In the genomic region with DNA sequence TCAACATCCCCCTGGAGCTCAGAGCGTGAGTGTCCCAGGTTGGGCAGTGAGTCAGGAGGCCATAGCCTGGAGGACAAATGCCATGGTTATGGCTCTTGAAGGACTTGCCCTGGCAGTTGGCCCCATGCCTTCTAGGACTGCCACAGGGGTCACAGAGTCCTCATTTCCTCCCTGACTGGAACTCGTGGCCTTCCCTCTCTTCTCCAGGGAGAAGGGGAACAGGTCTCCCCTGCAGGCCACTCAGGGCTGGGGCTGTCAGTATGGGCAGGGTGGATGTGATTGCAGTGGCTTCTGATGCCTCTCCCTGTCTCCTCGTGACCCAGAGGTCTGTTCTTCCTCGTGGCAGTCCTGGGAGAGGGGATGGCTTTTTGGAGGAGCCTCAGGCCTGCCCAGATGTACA, we compare ENCODE assay signal across 13 cellular contexts.
DNase-seq lines count a peak whose midpoint lies in the region; ATAC-seq lines count a peak whose summit lies in the region.
"Had no signal": no experiment of that assay in that cellular context is flagged by ENCODE, and none has a peak within 500 bp of the region (broad histone marks: within the 10 kb centered on the region; RNA-seq: fewer than 3 reads in every experiment).

No MANE protein-coding gene starts in this region.

- intact Hi-C loops in left ventricle myocardium superior (cut with micrococcal nuclease) (no loop called here), left cardiac atrium (cut with DNase I) (no loop called here), posterior vena cava (cut with DNase I) (no loop called here)

- ATAC-seq in left ventricle myocardium superior (peak; percentile 35), left cardiac atrium (no peak), GM21786 (IDR thresholded peaks at IDR 0.05; ENCODE audit: unreplicated experiment) (no peak)
- ATAC-seq: A549; CD8-positive, alpha-beta T cell had no signal

- DNase-seq in left ventricle myocardium superior (no peak), left cardiac atrium (no peak), posterior vena cava (ENCODE audit: low spot score) (peak; percentile 68)
- no peak for DNase-seq in activated naive CD4-positive, alpha-beta T cell treated with anti-CD3 and anti-CD28 coated beads, Interleukin-2, amount 50 U/mL, for 16 hours
- DNase-seq: AML-193; Caco-2; Calu3; CD4-positive, alpha-beta T cell; CD8-positive, alpha-beta T cell; DMS79 treated with DMSO at 0.1 percent for 48 hours; GF-D8 had no signal
